Comparison of ENCODE assay signal across 15 cellular contexts in genomic region chr1:204692852-204693356, GRCh38. TPM values are rescaled to one million over a fixed set of nuclear protein-coding genes. Genes with fewer than 3 reads are reported as not detected.
DNase-seq lines count a peak whose midpoint lies in the region; ATAC-seq and TF ChIP-seq lines count a peak whose summit lies in the region.
"Had no signal": no experiment of that assay in that cellular context is flagged by ENCODE, and none has a peak within 500 bp of the region (broad histone marks: within the 10 kb centered on the region; RNA-seq: fewer than 3 reads in every experiment).

No MANE protein-coding gene starts in this region.

- H2BK5ac ChIP-seq in mesendoderm (ENCODE audit: low read length) = peak overlapping the region; percentile 61

- no peaks in the 10 kb centered on the region for H4K20me1 ChIP-seq in mammary epithelial cell (ENCODE audit: insufficient read depth, low read length)

- no peak for ATAC-seq in gastroesophageal sphincter

- no peaks in the 10 kb centered on the region for H3K36me3 Mint-ChIP-seq in MCF 10A (ENCODE audit: insufficient read depth, unreplicated experiment)
- H3K36me3 Mint-ChIP-seq: CD14-positive monocyte had no signal

- no peak overlapping the region for H3K9ac ChIP-seq in mammary epithelial cell (ENCODE audit: insufficient read depth, low read length)
- H3K9ac ChIP-seq in mesendoderm (ENCODE audit: low read length) = peak overlapping the region; percentile 9

- no peak overlapping the region for H2BK15ac ChIP-seq in mesendoderm (replicated peaks; ENCODE audit: low read depth)

- H3K4me1 ChIP-seq in mammary epithelial cell (ENCODE audit: insufficient read depth, low read length) (no peaks in the 10 kb centered on the region), mesendoderm (ENCODE audit: control insufficient read depth, low read depth, low read length) (peaks cover 11% of the 10 kb centered on the region), vagina (no peaks in the 10 kb centered on the region), gastroesophageal sphincter (no peaks in the 10 kb centered on the region)

- H3K56ac ChIP-seq in mesendoderm (ENCODE audit: low read length) = peak overlapping the region; percentile 75

- H2AFZ ChIP-seq in mammary epithelial cell (ENCODE audit: low read depth, low read length) = no peak overlapping the region

- no peak overlapping the region for H3K23ac ChIP-seq in mesendoderm (ENCODE audit: low read length)

- no peak overlapping the region for H4K8ac ChIP-seq in mesendoderm (ENCODE audit: low read depth, low read length)

- H3K27me3 Mint-ChIP-seq in MCF 10A (ENCODE audit: insufficient read depth, unreplicated experiment) = no peaks in the 10 kb centered on the region

- H3K4me3 Mint-ChIP-seq in MCF 10A (ENCODE audit: unreplicated experiment) = no peak overlapping the region
- H3K4me3 Mint-ChIP-seq: CD14-positive monocyte had no signal

- TF ChIP-seq CTCF in MCF 10A (IDR thresholded peaks at IDR 0.05; ENCODE audit: unreplicated experiment) = no peak
- no peak for TF ChIP-seq CTCF in mammary epithelial cell (conservative IDR thresholded peaks at IDR 0.05 in 1 of 2, IDR thresholded peaks at IDR 0.05 in 1 of 2; ENCODE audit: extremely low read depth in 1 of 2, insufficient read depth in 1 of 2, low read depth in 1 of 2, low read length in 2 of 2)
- TF ChIP-seq CTCF in vagina (IDR thresholded peaks at IDR 0.05) = no peak
- no peak for TF ChIP-seq CTCF in gastroesophageal sphincter (IDR thresholded peaks at IDR 0.05)

- CTCF ChIA-PET in MCF 10A (lab: Yijun Ruan, JAX) = interaction anchor here (0.9 to 3.1 kb wide), 3 partner anchors 11 to 114 kb away, joined by 3 to 24 read pairs (median 4); no protein-coding TSS in a partner anchor
- CTCF ChIA-PET in mammary epithelial cell (lab: Charles Lee; ENCODE audit: low non-redundant PET) = no interaction called here

- no peak for TF ChIP-seq EP300 in gastroesophageal sphincter (IDR thresholded peaks at IDR 0.05)

- in situ Hi-C loops in mammary epithelial cell (cut with MboI; ENCODE audit: low sequenced_read_pairs in 2 of 2) = no loop called here

- no peak overlapping the region for H2BK120ac ChIP-seq in mesendoderm (ENCODE audit: low read depth, low read length)

- intact Hi-C loops in MCF 10A (cut with micrococcal nuclease) = no loop called here
- intact Hi-C loops in mammary epithelial cell (cut with micrococcal nuclease) = no loop called here
- intact Hi-C loops in vagina (cut with DNase I) = no loop called here

- H3K4me1 Mint-ChIP-seq in MCF 10A (ENCODE audit: insufficient read depth, unreplicated experiment) = peaks cover 3% of the 10 kb centered on the region
- H3K4me1 Mint-ChIP-seq: CD14-positive monocyte had no signal

- POLR2A ChIA-PET in MCF 10A (lab: Yijun Ruan, JAX) = interaction anchor here (0.7 to 1.2 kb wide), 3 partner anchors 12 to 128 kb away, joined by 3 to 4 read pairs (median 3); no protein-coding TSS in a partner anchor

- H3K4me2 ChIP-seq in mammary epithelial cell (ENCODE audit: insufficient read depth, low read depth, low read length) (no peak overlapping the region), mesendoderm (ENCODE audit: low read length) (no peak overlapping the region)

- BruUV-seq in MCF 10A (replicated peaks; lab: Mats Ljungman, UMichigan) (no TSS peak), mammary epithelial cell (replicated peaks; lab: Mats Ljungman, UMichigan) (no TSS peak)

- no peak overlapping the region for H2AK5ac ChIP-seq in mesendoderm (ENCODE audit: low read length)

- H3K9me3 ChIP-seq in mammary epithelial cell (replicated peaks; ENCODE audit: insufficient read depth, low read length) (no peaks in the 10 kb centered on the region), vagina (no peaks in the 10 kb centered on the region), gastroesophageal sphincter (no peaks in the 10 kb centered on the region)

- H4K5ac ChIP-seq in mesendoderm (ENCODE audit: low read length) = no peak overlapping the region

- TF ChIP-seq POLR2A in vagina (IDR thresholded peaks at IDR 0.05) (no peak), gastroesophageal sphincter (IDR thresholded peaks at IDR 0.05) (no peak)

- peaks cover 2% of the 10 kb centered on the region for H3K27me3 ChIP-seq in mammary epithelial cell (ENCODE audit: insufficient read depth, low read length)
- no peaks in the 10 kb centered on the region for H3K27me3 ChIP-seq in mesendoderm (ENCODE audit: insufficient read depth, low read length, poor library complexity)
- H3K27me3 ChIP-seq in vagina = no peaks in the 10 kb centered on the region
- H3K27me3 ChIP-seq in gastroesophageal sphincter = no peaks in the 10 kb centered on the region

- DNase-seq in MCF 10A (ENCODE audit: unreplicated experiment) (peak; percentile 36), mammary epithelial cell (no peak), SK-N-DZ (ENCODE audit: low spot score) (peak; percentile 40), mesendoderm (peak; percentile 91), NCI-H1436 (lab: John Stamatoyannopoulos, UW) (no peak), NAMALWA (ENCODE audit: low spot score) (no peak), vagina (ENCODE audit: extremely low spot score in 2 of 2) (no peak)
- DNase-seq: COR-L47, Kasumi-1, NCI-H2081 treated with DMSO at 0.1 percent for 48 hours, SW 1271 had no signal

- H3K79me2 ChIP-seq in mammary epithelial cell (ENCODE audit: insufficient read depth, low read length) (no peaks in the 10 kb centered on the region), mesendoderm (ENCODE audit: control insufficient read depth, insufficient read depth, low read length) (no peaks in the 10 kb centered on the region)

- H3K36me3 ChIP-seq in mammary epithelial cell (ENCODE audit: insufficient read depth, low read length) (no peaks in the 10 kb centered on the region), mesendoderm (ENCODE audit: control insufficient read depth, insufficient read depth, low read length) (no peaks in the 10 kb centered on the region), vagina (no peaks in the 10 kb centered on the region), gastroesophageal sphincter (no peaks in the 10 kb centered on the region)

- no peak overlapping the region for H3K27ac Mint-ChIP-seq in MCF 10A (ENCODE audit: low read depth, unreplicated experiment)
- H3K27ac Mint-ChIP-seq: CD14-positive monocyte had no signal

- no peak overlapping the region for H3K18ac ChIP-seq in mesendoderm (ENCODE audit: low read length)

- WGBS in mammary epithelial cell (ENCODE audit: low coverage, missing lambda C conversion rate) = 79% methylated on average over 6 of the region's 6 CpGs
- WGBS in mesendoderm (ENCODE audit: extremely low coverage, insufficient coverage, low lambda C conversion rate) = no CpG with 5 or more reads among the region's 6 CpGs
- WGBS in gastroesophageal sphincter (ENCODE audit: low coverage in 1 of 2), 2 donors = 75 to 82% methylated on average over 3 to 4 of the region's 6 CpGs

- dilution Hi-C loops in mammary epithelial cell (cut with HindIII; ENCODE audit: low sequenced_read_pairs) = no loop called here

- no peaks in the 10 kb centered on the region for H3K9me3 Mint-ChIP-seq in MCF 10A (ENCODE audit: unreplicated experiment)

- H3K4me3 ChIP-seq in mammary epithelial cell (replicated peaks in 1 of 3; ENCODE audit: insufficient read depth in 1 of 3, low read depth in 2 of 3, low read length in 3 of 3) = no peak overlapping the region
- no peak overlapping the region for H3K4me3 ChIP-seq in mesendoderm (ENCODE audit: low read length)
- no peak overlapping the region for H3K4me3 ChIP-seq in vagina
- no peak overlapping the region for H3K4me3 ChIP-seq in gastroesophageal sphincter

- no peaks in the 10 kb centered on the region for H3K79me1 ChIP-seq in mesendoderm (ENCODE audit: low read length)

- H3K27ac ChIP-seq in mammary epithelial cell (ENCODE audit: insufficient read depth, low read depth, low read length) (no peak overlapping the region), mesendoderm (ENCODE audit: low read depth, low read length) (no peak overlapping the region), vagina (no peak overlapping the region), gastroesophageal sphincter (no peak overlapping the region)
- H3K27ac ChIP-seq: 22Rv1 had no signal

- no peak overlapping the region for H3K4ac ChIP-seq in mesendoderm (ENCODE audit: low read depth, low read length)

RNA-seq across cellular contexts. Expression of gene LRRN2, which starts 7.4 kb away (rescaled TPM):
- total RNA-seq in MCF 10A (2022) (not detected in 2 replicates), mammary epithelial cell (under 1 TPM in 1 of 2 donors, not detected in 1; 0.83 TPM), vagina (3.4 TPM), gastroesophageal sphincter (10 to 100 TPM in 1 of 4 donors, 1 to 10 TPM in 3; 4.0 to 19.6 (median 7.0) TPM)
- polyA plus RNA-seq in mammary epithelial cell = not detected
- polyA minus RNA-seq in mammary epithelial cell = not detected
- 1.8 and 2.0 TPM in 2 replicates for polyA plus RNA-seq in SK-N-DZ (2014; cell fraction: cytosol; rRNA removed)
- polyA plus RNA-seq in SK-N-DZ (2014; cell fraction: nucleus; rRNA removed) = 1.6 and 2.1 TPM in 2 replicates
- polyA plus RNA-seq in mesendoderm (2013, experiment 1 of 2) = 26.7 TPM
- polyA plus RNA-seq in mesendoderm (2013, experiment 2 of 2) = 26.5 TPM
- total RNA-seq: RPMI7951 had no signal
- polyA plus RNA-seq: CD14-positive monocyte had no signal

Comparison
In these comparisons a context has a peak if more than half of its experiments do, and no peak if none do; other contexts are left out.
1. DNase-seq: peak in MCF 10A (single experiment), SK-N-DZ (single experiment) and mesendoderm (single experiment); none in mammary epithelial cell (single experiment), NCI-H1436 (single experiment), NAMALWA (single experiment) and vagina (0 of 2).